ENCODE assay signal across 22 cellular contexts in genomic region chr20:55386686-55387085, GRCh38.
A peak's percentile ranks its signal among the peaks of the same experiment; 100 is the strongest.
DNase-seq lines count a peak whose midpoint lies in the region; ATAC-seq, FAIRE-seq and TF ChIP-seq lines count a peak whose summit lies in the region.
"Had no signal": no experiment of that assay in that cellular context is flagged by ENCODE, and none has a peak within 500 bp of the region (broad histone marks: within the 10 kb centered on the region; RNA-seq: fewer than 3 reads in every experiment).

No MANE protein-coding gene starts in this region.

- peaks cover 3% of the 10 kb centered on the region for H3K4me1 ChIP-seq in RWPE2 (ENCODE audit: insufficient read depth, poor library complexity, severe bottlenecking)
- H3K4me1 ChIP-seq: Peyer's patch had no signal

- no peaks in the 10 kb centered on the region for H3K36me3 ChIP-seq in RWPE2 (ENCODE audit: low read depth)
- H3K36me3 ChIP-seq: Peyer's patch had no signal

- no peak overlapping the region for H3K27ac ChIP-seq in RWPE2 (ENCODE audit: poor library complexity, severe bottlenecking)
- H3K27ac ChIP-seq: Peyer's patch had no signal

- TF ChIP-seq CTCF in RWPE2 (IDR thresholded peaks at IDR 0.05; ENCODE audit: poor library complexity, severe bottlenecking) (no peak), epithelial cell of proximal tubule (conservative IDR thresholded peaks at IDR 0.05; ENCODE audit: low read depth, low read length) (no peak), D721Med (IDR thresholded peaks at IDR 0.05; ENCODE audit: insufficient read depth, missing control alignments) (no peak)

- no peaks in the 10 kb centered on the region for H3K27me3 ChIP-seq in RWPE2 (ENCODE audit: insufficient read depth, poor library complexity, severe bottlenecking)
- H3K27me3 ChIP-seq: Peyer's patch had no signal

- no peak overlapping the region for H3K4me3 ChIP-seq in RWPE2 (ENCODE audit: severe bottlenecking)
- no peak overlapping the region for H3K4me3 ChIP-seq in epithelial cell of proximal tubule (ENCODE audit: low read depth, low read length)
- H3K4me3 ChIP-seq: Peyer's patch had no signal

- FAIRE-seq in HTR-8/SVneo (lab: Jason Lieb, UNC) = peak; percentile 52
- no peak for FAIRE-seq in D721Med (lab: Jason Lieb, UNC)

- no peaks in the 10 kb centered on the region for H3K9me3 ChIP-seq in RWPE2 (ENCODE audit: severe bottlenecking)
- H3K9me3 ChIP-seq: Peyer's patch had no signal

- ATAC-seq in RWPE2 (ENCODE audit: low read depth) = peak; percentile 97
- no peak for ATAC-seq in HG02885 (IDR thresholded peaks at IDR 0.05; ENCODE audit: poor library complexity, unreplicated experiment)
- ATAC-seq: SK-N-SH treated with all-trans-retinoic acid at 6 μM for 48 hours had no signal

- DNase-seq in HTR-8/SVneo (ENCODE audit: insufficient read length, low spot score) = no peak
- DNase-seq in RWPE2 (ENCODE audit: low spot score) = no peak
- peak; percentile 53 for DNase-seq in epithelial cell of proximal tubule (ENCODE audit: low read depth)
- no peak for DNase-seq in COLO668 (lab: John Stamatoyannopoulos, UW; ENCODE audit: unreplicated experiment)
- DNase-seq in D721Med (ENCODE audit: insufficient read length, low spot score) = no peak
- DNase-seq in NCI-H524 treated with DMSO at 0.1 percent for 48 hours (lab: John Stamatoyannopoulos, UW) = no peak
- DNase-seq: ACHN, AML-193, COR-L47, DMS153, EL, GOT3, HFFc6, MV-4-11, NCI-H1417 treated with DMSO at 0.1 percent for 48 hours, NCI-H1930, NCI-H2171, NCI-H774, Peyer's patch, SHP77 treated with DMSO at 0.1 percent for 48 hours had no signal
